In the genomic region with DNA sequence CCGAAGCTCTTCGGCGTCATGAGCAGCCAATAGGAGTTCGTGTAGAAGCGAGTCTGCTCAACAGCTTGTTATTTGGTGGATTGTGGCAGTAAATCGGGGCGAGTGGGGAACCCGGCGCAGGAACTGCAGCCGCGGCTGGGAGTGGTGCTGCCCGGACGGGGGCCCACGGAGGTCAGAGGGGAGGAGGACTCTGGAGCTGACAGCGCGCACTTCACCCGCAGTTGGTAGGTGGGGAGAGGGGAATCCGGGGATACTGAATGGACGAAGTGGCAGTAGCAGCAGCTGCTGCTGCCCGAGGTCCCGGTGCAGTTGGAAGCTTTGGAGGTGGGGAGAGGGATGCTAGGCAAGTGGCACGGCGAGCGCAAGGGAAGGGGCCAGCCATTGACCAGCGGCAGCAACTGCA, we compare ENCODE assay signal across 1 cellular context.
TF ChIP-seq lines count a peak whose summit lies in the region.

A gene with protein sequence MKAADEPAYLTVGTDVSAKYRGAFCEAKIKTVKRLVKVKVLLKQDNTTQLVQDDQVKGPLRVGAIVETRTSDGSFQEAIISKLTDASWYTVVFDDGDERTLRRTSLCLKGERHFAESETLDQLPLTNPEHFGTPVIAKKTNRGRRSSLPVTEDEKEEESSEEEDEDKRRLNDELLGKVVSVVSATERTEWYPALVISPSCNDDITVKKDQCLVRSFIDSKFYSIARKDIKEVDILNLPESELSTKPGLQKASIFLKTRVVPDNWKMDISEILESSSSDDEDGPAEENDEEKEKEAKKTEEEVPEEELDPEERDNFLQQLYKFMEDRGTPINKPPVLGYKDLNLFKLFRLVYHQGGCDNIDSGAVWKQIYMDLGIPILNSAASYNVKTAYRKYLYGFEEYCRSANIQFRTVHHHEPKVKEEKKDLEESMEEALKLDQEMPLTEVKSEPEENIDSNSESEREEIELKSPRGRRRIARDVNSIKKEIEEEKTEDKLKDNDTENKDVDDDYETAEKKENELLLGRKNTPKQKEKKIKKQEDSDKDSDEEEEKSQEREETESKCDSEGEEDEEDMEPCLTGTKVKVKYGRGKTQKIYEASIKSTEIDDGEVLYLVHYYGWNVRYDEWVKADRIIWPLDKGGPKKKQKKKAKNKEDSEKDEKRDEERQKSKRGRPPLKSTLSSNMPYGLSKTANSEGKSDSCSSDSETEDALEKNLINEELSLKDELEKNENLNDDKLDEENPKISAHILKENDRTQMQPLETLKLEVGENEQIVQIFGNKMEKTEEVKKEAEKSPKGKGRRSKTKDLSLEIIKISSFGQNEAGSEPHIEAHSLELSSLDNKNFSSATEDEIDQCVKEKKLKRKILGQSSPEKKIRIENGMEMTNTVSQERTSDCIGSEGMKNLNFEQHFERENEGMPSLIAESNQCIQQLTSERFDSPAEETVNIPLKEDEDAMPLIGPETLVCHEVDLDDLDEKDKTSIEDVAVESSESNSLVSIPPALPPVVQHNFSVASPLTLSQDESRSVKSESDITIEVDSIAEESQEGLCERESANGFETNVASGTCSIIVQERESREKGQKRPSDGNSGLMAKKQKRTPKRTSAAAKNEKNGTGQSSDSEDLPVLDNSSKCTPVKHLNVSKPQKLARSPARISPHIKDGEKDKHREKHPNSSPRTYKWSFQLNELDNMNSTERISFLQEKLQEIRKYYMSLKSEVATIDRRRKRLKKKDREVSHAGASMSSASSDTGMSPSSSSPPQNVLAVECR (plus strand): TSS at position 79 of the 403 bp plus-strand sequence. CDS start 1,300 bp downstream, outside the sequence.

TF ChIP-seq in HepG2, 621 proteins besides CTCF, POLR2A, EP300 and RAD21 (continued from another document and continues in another):
- TF ChIP-seq NRL (CRISPR knock-in tag; IDR thresholded peaks at IDR 0.05; ENCODE audit: borderline replicate concordance) (no peak), MIER3 (CRISPR knock-in tag; IDR thresholded peaks at IDR 0.05; ENCODE audit: borderline replicate concordance) (no peak), ZNF451 (CRISPR knock-in tag; IDR thresholded peaks at IDR 0.05) (no peak), STAT5B (CRISPR knock-in tag; IDR thresholded peaks at IDR 0.05) (no peak), ZNF747 (CRISPR knock-in tag; IDR thresholded peaks at IDR 0.05; ENCODE audit: borderline replicate concordance) (no peak), MAFG (CRISPR knock-in tag; IDR thresholded peaks at IDR 0.05) (no peak), KDM4B (CRISPR knock-in tag; IDR thresholded peaks at IDR 0.05) (no peak), ZNF607 (CRISPR knock-in tag; IDR thresholded peaks at IDR 0.05; ENCODE audit: borderline replicate concordance) (no peak), ZMYM3 (CRISPR knock-in tag; IDR thresholded peaks at IDR 0.05) (no peak), ZBTB7A (CRISPR knock-in tag; IDR thresholded peaks at IDR 0.05) (no peak), SCMH1 (CRISPR knock-in tag; IDR thresholded peaks at IDR 0.05; ENCODE audit: borderline replicate concordance) (no peak), HNRNPL (IDR thresholded peaks at IDR 0.05; ENCODE audit: low read depth, low read length) (no peak), REXO4 (CRISPR knock-in tag; IDR thresholded peaks at IDR 0.05; ENCODE audit: borderline replicate concordance) (no peak), WIZ (CRISPR knock-in tag; IDR thresholded peaks at IDR 0.05) (no peak), NFKB2 (CRISPR knock-in tag; IDR thresholded peaks at IDR 0.05; ENCODE audit: borderline replicate concordance) (no peak), RBM39 (IDR thresholded peaks at IDR 0.05; ENCODE audit: low read depth, low read length, poor library complexity, severe bottlenecking) (peak; percentile 1), ZNF570 (CRISPR knock-in tag; IDR thresholded peaks at IDR 0.05; ENCODE audit: borderline replicate concordance) (no peak), ZNF251 (CRISPR knock-in tag; IDR thresholded peaks at IDR 0.05) (no peak), KMT2A (CRISPR knock-in tag; IDR thresholded peaks at IDR 0.05) (peak; percentile 24; the same call in 1 of the 2 replicates), KAT2B (IDR thresholded peaks at IDR 0.05; ENCODE audit: borderline replicate concordance, low read depth, low read length) (no peak), ZNF598 (CRISPR knock-in tag; IDR thresholded peaks at IDR 0.05; ENCODE audit: borderline replicate concordance) (no peak), XRCC5 (optimal IDR thresholded peaks at IDR 0.05; ENCODE audit: low read length) (peak; percentile 29), GATAD2A (CRISPR knock-in tag; IDR thresholded peaks at IDR 0.05) (no peak; the same call in 1 of the 2 replicates)
- TF ChIP-seq, protein P1, sequence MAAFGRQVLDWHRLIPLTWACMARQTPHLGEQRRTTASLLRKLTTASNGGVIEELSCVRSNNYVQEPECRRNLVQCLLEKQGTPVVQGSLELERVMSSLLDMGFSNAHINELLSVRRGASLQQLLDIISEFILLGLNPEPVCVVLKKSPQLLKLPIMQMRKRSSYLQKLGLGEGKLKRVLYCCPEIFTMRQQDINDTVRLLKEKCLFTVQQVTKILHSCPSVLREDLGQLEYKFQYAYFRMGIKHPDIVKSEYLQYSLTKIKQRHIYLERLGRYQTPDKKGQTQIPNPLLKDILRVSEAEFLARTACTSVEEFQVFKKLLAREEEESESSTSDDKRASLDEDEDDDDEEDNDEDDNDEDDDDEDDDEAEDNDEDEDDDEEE (CRISPR knock-in tag; IDR thresholded peaks at IDR 0.05) = peak; percentile 30; the same call in 1 of the 2 replicates
- TF ChIP-seq, protein P2, sequence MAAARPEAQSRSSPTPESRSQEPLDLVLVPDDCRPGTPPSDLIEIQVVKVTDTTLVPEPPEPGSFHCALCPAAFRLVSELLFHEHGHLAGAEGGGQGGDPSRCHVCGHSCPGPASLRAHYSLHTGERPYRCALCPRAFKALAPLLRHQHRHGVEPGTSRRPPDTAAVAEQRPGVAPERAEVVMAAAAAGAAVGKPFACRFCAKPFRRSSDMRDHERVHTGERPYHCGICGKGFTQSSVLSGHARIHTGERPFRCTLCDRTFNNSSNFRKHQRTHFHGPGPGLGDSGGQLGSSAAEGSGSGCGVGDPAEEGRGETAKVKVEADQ (CRISPR knock-in tag; IDR thresholded peaks at IDR 0.05; ENCODE audit: borderline replicate concordance) = no peak
- TF ChIP-seq, protein P3, sequence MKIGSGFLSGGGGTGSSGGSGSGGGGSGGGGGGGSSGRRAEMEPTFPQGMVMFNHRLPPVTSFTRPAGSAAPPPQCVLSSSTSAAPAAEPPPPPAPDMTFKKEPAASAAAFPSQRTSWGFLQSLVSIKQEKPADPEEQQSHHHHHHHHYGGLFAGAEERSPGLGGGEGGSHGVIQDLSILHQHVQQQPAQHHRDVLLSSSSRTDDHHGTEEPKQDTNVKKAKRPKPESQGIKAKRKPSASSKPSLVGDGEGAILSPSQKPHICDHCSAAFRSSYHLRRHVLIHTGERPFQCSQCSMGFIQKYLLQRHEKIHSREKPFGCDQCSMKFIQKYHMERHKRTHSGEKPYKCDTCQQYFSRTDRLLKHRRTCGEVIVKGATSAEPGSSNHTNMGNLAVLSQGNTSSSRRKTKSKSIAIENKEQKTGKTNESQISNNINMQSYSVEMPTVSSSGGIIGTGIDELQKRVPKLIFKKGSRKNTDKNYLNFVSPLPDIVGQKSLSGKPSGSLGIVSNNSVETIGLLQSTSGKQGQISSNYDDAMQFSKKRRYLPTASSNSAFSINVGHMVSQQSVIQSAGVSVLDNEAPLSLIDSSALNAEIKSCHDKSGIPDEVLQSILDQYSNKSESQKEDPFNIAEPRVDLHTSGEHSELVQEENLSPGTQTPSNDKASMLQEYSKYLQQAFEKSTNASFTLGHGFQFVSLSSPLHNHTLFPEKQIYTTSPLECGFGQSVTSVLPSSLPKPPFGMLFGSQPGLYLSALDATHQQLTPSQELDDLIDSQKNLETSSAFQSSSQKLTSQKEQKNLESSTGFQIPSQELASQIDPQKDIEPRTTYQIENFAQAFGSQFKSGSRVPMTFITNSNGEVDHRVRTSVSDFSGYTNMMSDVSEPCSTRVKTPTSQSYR (CRISPR knock-in tag; IDR thresholded peaks at IDR 0.05; ENCODE audit: borderline replicate concordance) = no peak
- TF ChIP-seq, protein P4, sequence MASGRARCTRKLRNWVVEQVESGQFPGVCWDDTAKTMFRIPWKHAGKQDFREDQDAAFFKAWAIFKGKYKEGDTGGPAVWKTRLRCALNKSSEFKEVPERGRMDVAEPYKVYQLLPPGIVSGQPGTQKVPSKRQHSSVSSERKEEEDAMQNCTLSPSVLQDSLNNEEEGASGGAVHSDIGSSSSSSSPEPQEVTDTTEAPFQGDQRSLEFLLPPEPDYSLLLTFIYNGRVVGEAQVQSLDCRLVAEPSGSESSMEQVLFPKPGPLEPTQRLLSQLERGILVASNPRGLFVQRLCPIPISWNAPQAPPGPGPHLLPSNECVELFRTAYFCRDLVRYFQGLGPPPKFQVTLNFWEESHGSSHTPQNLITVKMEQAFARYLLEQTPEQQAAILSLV (CRISPR knock-in tag; IDR thresholded peaks at IDR 0.05; ENCODE audit: borderline replicate concordance) = no peak
- TF ChIP-seq, protein P5, sequence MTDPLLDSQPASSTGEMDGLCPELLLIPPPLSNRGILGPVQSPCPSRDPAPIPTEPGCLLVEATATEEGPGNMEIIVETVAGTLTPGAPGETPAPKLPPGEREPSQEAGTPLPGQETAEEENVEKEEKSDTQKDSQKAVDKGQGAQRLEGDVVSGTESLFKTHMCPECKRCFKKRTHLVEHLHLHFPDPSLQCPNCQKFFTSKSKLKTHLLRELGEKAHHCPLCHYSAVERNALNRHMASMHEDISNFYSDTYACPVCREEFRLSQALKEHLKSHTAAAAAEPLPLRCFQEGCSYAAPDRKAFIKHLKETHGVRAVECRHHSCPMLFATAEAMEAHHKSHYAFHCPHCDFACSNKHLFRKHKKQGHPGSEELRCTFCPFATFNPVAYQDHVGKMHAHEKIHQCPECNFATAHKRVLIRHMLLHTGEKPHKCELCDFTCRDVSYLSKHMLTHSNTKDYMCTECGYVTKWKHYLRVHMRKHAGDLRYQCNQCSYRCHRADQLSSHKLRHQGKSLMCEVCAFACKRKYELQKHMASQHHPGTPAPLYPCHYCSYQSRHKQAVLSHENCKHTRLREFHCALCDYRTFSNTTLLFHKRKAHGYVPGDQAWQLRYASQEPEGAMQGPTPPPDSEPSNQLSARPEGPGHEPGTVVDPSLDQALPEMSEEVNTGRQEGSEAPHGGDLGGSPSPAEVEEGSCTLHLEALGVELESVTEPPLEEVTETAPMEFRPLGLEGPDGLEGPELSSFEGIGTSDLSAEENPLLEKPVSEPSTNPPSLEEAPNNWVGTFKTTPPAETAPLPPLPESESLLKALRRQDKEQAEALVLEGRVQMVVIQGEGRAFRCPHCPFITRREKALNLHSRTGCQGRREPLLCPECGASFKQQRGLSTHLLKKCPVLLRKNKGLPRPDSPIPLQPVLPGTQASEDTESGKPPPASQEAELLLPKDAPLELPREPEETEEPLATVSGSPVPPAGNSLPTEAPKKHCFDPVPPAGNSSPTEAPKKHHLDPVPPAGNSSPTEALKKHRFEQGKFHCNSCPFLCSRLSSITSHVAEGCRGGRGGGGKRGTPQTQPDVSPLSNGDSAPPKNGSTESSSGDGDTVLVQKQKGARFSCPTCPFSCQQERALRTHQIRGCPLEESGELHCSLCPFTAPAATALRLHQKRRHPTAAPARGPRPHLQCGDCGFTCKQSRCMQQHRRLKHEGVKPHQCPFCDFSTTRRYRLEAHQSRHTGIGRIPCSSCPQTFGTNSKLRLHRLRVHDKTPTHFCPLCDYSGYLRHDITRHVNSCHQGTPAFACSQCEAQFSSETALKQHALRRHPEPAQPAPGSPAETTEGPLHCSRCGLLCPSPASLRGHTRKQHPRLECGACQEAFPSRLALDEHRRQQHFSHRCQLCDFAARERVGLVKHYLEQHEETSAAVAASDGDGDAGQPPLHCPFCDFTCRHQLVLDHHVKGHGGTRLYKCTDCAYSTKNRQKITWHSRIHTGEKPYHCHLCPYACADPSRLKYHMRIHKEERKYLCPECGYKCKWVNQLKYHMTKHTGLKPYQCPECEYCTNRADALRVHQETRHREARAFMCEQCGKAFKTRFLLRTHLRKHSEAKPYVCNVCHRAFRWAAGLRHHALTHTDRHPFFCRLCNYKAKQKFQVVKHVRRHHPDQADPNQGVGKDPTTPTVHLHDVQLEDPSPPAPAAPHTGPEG (CRISPR knock-in tag; IDR thresholded peaks at IDR 0.05) = no peak
- TF ChIP-seq, protein P6, sequence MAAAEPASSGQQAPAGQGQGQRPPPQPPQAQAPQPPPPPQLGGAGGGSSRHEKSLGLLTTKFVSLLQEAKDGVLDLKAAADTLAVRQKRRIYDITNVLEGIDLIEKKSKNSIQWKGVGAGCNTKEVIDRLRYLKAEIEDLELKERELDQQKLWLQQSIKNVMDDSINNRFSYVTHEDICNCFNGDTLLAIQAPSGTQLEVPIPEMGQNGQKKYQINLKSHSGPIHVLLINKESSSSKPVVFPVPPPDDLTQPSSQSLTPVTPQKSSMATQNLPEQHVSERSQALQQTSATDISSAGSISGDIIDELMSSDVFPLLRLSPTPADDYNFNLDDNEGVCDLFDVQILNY (CRISPR knock-in tag; conservative IDR thresholded peaks at IDR 0.05) = no peak
- TF ChIP-seq, protein P7, sequence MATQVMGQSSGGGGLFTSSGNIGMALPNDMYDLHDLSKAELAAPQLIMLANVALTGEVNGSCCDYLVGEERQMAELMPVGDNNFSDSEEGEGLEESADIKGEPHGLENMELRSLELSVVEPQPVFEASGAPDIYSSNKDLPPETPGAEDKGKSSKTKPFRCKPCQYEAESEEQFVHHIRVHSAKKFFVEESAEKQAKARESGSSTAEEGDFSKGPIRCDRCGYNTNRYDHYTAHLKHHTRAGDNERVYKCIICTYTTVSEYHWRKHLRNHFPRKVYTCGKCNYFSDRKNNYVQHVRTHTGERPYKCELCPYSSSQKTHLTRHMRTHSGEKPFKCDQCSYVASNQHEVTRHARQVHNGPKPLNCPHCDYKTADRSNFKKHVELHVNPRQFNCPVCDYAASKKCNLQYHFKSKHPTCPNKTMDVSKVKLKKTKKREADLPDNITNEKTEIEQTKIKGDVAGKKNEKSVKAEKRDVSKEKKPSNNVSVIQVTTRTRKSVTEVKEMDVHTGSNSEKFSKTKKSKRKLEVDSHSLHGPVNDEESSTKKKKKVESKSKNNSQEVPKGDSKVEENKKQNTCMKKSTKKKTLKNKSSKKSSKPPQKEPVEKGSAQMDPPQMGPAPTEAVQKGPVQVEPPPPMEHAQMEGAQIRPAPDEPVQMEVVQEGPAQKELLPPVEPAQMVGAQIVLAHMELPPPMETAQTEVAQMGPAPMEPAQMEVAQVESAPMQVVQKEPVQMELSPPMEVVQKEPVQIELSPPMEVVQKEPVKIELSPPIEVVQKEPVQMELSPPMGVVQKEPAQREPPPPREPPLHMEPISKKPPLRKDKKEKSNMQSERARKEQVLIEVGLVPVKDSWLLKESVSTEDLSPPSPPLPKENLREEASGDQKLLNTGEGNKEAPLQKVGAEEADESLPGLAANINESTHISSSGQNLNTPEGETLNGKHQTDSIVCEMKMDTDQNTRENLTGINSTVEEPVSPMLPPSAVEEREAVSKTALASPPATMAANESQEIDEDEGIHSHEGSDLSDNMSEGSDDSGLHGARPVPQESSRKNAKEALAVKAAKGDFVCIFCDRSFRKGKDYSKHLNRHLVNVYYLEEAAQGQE (IDR thresholded peaks at IDR 0.05; ENCODE audit: borderline replicate concordance in 1 of 2, low read depth in 1 of 2, low read length in 2 of 2) = no peak
- TF ChIP-seq, protein P8, sequence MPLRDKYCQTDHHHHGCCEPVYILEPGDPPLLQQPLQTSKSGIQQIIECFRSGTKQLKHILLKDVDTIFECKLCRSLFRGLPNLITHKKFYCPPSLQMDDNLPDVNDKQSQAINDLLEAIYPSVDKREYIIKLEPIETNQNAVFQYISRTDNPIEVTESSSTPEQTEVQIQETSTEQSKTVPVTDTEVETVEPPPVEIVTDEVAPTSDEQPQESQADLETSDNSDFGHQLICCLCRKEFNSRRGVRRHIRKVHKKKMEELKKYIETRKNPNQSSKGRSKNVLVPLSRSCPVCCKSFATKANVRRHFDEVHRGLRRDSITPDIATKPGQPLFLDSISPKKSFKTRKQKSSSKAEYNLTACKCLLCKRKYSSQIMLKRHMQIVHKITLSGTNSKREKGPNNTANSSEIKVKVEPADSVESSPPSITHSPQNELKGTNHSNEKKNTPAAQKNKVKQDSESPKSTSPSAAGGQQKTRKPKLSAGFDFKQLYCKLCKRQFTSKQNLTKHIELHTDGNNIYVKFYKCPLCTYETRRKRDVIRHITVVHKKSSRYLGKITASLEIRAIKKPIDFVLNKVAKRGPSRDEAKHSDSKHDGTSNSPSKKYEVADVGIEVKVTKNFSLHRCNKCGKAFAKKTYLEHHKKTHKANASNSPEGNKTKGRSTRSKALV (CRISPR knock-in tag; IDR thresholded peaks at IDR 0.05) = no peak
